20 cellular contexts compared by ENCODE assay signal in genomic region chrX:108313662-108314061, GRCh38.
DNase-seq lines count a peak whose midpoint lies in the region; ATAC-seq and TF ChIP-seq lines count a peak whose summit lies in the region.
"Had no signal": no experiment of that assay in that cellular context is flagged by ENCODE, and none has a peak within 500 bp of the region (broad histone marks: within the 10 kb centered on the region; RNA-seq: fewer than 3 reads in every experiment).

No MANE protein-coding gene starts in this region.

- H3F3A ChIP-seq in GM23248 (ENCODE audit: insufficient read depth) (peaks cover 11% of the 10 kb centered on the region), PC-3 (ENCODE audit: low read length, unreplicated experiment) (peaks cover 9% of the 10 kb centered on the region)

- H4K20me1 ChIP-seq in GM23248 (ENCODE audit: insufficient read depth) (no peaks in the 10 kb centered on the region), PC-3 (ENCODE audit: low read length) (no peaks in the 10 kb centered on the region)

- no peak overlapping the region for H2BK15ac ChIP-seq in mesenchymal stem cell (ENCODE audit: low read depth, poor library complexity, severe bottlenecking)

- no peak overlapping the region for H4K91ac ChIP-seq in mesenchymal stem cell (ENCODE audit: low read length)

- ATAC-seq in PC-3 (peak; percentile 38), HG03571 (IDR thresholded peaks at IDR 0.05; ENCODE audit: unreplicated experiment) (no peak)
- ATAC-seq: activated CD8-positive, alpha-beta T cell treated with anti-CD3 and anti-CD28 coated beads for 36 hours; K562 had no signal

- H3K36me3 ChIP-seq in GM23248 (ENCODE audit: low read depth) (no peaks in the 10 kb centered on the region), PC-3 (ENCODE audit: low read depth, low read length) (no peaks in the 10 kb centered on the region), mesenchymal stem cell (ENCODE audit: control insufficient read depth in 1 of 2, insufficient read depth in 2 of 2, low read depth in 1 of 2, low read length in 2 of 2) (no peaks in the 10 kb centered on the region)
- H3K36me3 ChIP-seq: HAP-1, heart right ventricle, left lung, neutrophil had no signal

- H4K8ac ChIP-seq in mesenchymal stem cell (ENCODE audit: low read length), result no peak overlapping the region

- intact Hi-C loops in PC-3 (cut with micrococcal nuclease), result loop anchor here (2.0 kb wide), 3 partner anchors 29 to 223 kb away; no protein-coding TSS in a partner anchor

- in situ Hi-C loops in GM23248 (cut with MboI), result no loop called here

- no peak overlapping the region for H2AK5ac ChIP-seq in mesenchymal stem cell (ENCODE audit: low read length, severe bottlenecking)

- H3K79me2 ChIP-seq in GM23248 (ENCODE audit: insufficient read depth), result no peaks in the 10 kb centered on the region
- H3K79me2 ChIP-seq in PC-3 (ENCODE audit: low read length), result no peaks in the 10 kb centered on the region

- H3K4me1 ChIP-seq in GM23248 (ENCODE audit: insufficient read depth), result peaks cover 16% of the 10 kb centered on the region
- H3K4me1 ChIP-seq in PC-3 (ENCODE audit: insufficient read depth, low read length), result peaks cover 58% of the 10 kb centered on the region
- no peaks in the 10 kb centered on the region for H3K4me1 ChIP-seq in mesenchymal stem cell (ENCODE audit: control insufficient read depth, insufficient read depth, low read depth, low read length)
- H3K4me1 ChIP-seq: left lung had no signal

- H3K4me3 ChIP-seq in GM23248 (no peak overlapping the region), PC-3 (ENCODE audit: low read length) (no peak overlapping the region), epithelial cell of esophagus (ENCODE audit: low read length) (no peak overlapping the region), mesenchymal stem cell (ENCODE audit: insufficient read depth in 1 of 2, low read depth in 1 of 2, low read length in 2 of 2) (no peak overlapping the region)
- H3K4me3 ChIP-seq: HAP-1, heart right ventricle, K562, left lung had no signal

- no peaks in the 10 kb centered on the region for H3K27me3 ChIP-seq in GM23248 (replicated peaks; ENCODE audit: insufficient read depth)
- no peaks in the 10 kb centered on the region for H3K27me3 ChIP-seq in PC-3 (ENCODE audit: low read length)
- peaks cover 0 to 15% of the 10 kb centered on the region in 2 experiments for H3K27me3 ChIP-seq in mesenchymal stem cell (ENCODE audit: control insufficient read depth in 1 of 2, insufficient read depth in 1 of 2, low read length in 2 of 2)
- H3K27me3 ChIP-seq: neutrophil had no signal

- POLR2A ChIA-PET in PC-3 (lab: Charles Lee; ENCODE audit: unreplicated experiment), result interaction anchor here (0.6 kb wide), 1 partner anchor 15 kb away, joined by 5 read pairs; no protein-coding TSS in a partner anchor
- POLR2A ChIA-PET in GM10248 (lab: Yijun Ruan, JAX), result no interaction called here

- no peak overlapping the region for H3K4ac ChIP-seq in mesenchymal stem cell (ENCODE audit: low read depth in 1 of 2, low read length in 2 of 2)

- no peak overlapping the region for H3K27ac ChIP-seq in GM23248
- peak overlapping the region; percentile 98 for H3K27ac ChIP-seq in PC-3 (ENCODE audit: low read length)
- H3K27ac ChIP-seq in mesenchymal stem cell (ENCODE audit: low read length, poor library complexity, severe bottlenecking), result no peak overlapping the region
- H3K27ac ChIP-seq: heart right ventricle, left lung, neutrophil had no signal

- H3K4me2 ChIP-seq in GM23248 (ENCODE audit: unreplicated experiment) (peak overlapping the region; percentile 42), PC-3 (ENCODE audit: low read length) (peak overlapping the region; percentile 49), mesenchymal stem cell (ENCODE audit: low read length, poor library complexity, severe bottlenecking) (no peak overlapping the region)
- H3K4me2 ChIP-seq: SK-N-SH had no signal

- H3K9me3 ChIP-seq in GM23248 (ENCODE audit: low read depth) (no peaks in the 10 kb centered on the region), PC-3 (ENCODE audit: low read length) (no peaks in the 10 kb centered on the region), mesenchymal stem cell (ENCODE audit: control insufficient read depth, low read length) (peaks cover 8% of the 10 kb centered on the region)
- H3K9me3 ChIP-seq: HAP-1, heart right ventricle, left lung, neutrophil, SK-N-SH had no signal

- WGBS in GM23248 (ENCODE audit: low coverage in 1 of 2, low lambda C conversion rate in 2 of 2, missing lambda C conversion rate in 2 of 2), 2 experiments, result 0% methylated on average over 1 of the region's 1 CpG
- WGBS in mesenchymal stem cell, result no CpG with 5 or more reads among the region's 1 CpG

- H2BK120ac ChIP-seq in mesenchymal stem cell (ENCODE audit: low read depth, low read length), result no peak overlapping the region

- DNase-seq in GM23248 (peak; percentile 65), PC-3 (peak; percentile 77), epithelial cell of esophagus (ENCODE audit: low read depth) (peak; percentile 78), mesenchymal stem cell (peak; percentile 35), NCI-H146 (lab: John Stamatoyannopoulos, UW) (no peak), DMS114 treated with DMSO at 0.1 percent for 48 hours (lab: John Stamatoyannopoulos, UW; ENCODE audit: unreplicated experiment) (no peak), GM10248 (ENCODE audit: extremely low spot score) (no peak)
- DNase-seq: activated CD4-positive, CD25-positive, alpha-beta regulatory T cell treated with anti-CD3 and anti-CD28 coated beads, Interleukin-2, amount 50 U/mL, for 72 hours; activated CD8-positive, alpha-beta T cell treated with anti-CD3 and anti-CD28 coated beads for 36 hours; CD4-positive, CD25-positive, alpha-beta regulatory T cell; left lung; MM.1S; NCI-H774; SK-N-SH; stimulated activated naive CD4-positive, alpha-beta T cell treated with Interleukin-2 at 50 U/mL for 16 hours had no signal

- TF ChIP-seq CTCF in PC-3 (conservative IDR thresholded peaks at IDR 0.05; ENCODE audit: low read depth, low read length) (no peak), epithelial cell of esophagus (IDR thresholded peaks at IDR 0.05; ENCODE audit: insufficient read depth, low read depth, low read length, missing control alignments) (no peak), GM10248 (IDR thresholded peaks at IDR 0.05; ENCODE audit: control extremely low read depth, extremely low read depth, low read depth, missing control alignments) (no peak)

- H2BK5ac ChIP-seq in mesenchymal stem cell (ENCODE audit: low read depth, low read length, poor library complexity, severe bottlenecking), result no peak overlapping the region

- no peaks in the 10 kb centered on the region for H3K9me2 ChIP-seq in GM23248 (ENCODE audit: insufficient read depth)
- no peaks in the 10 kb centered on the region for H3K9me2 ChIP-seq in PC-3 (replicated peaks; ENCODE audit: low read length)
- H3K9me2 ChIP-seq: SK-N-SH had no signal

- no peak overlapping the region for H3K23ac ChIP-seq in mesenchymal stem cell (ENCODE audit: low read length in 2 of 2)

- H3K14ac ChIP-seq in mesenchymal stem cell (ENCODE audit: low read length in 2 of 2), result no peak overlapping the region

- no TSS peak for BruUV-seq in PC-3 (replicated peaks; lab: Mats Ljungman, UMichigan)

- H3K18ac ChIP-seq in mesenchymal stem cell (ENCODE audit: low read depth in 1 of 2, low read length in 2 of 2), result no peak overlapping the region

- H3K79me1 ChIP-seq in mesenchymal stem cell (replicated peaks; ENCODE audit: low read length, poor library complexity, severe bottlenecking), result no peaks in the 10 kb centered on the region

- CTCF ChIA-PET in PC-3 (lab: Charles Lee), result no interaction called here
- CTCF ChIA-PET in GM10248 (lab: Yijun Ruan, JAX), result no interaction called here

- no peak overlapping the region for H2AFZ ChIP-seq in GM23248
- no peak overlapping the region for H2AFZ ChIP-seq in PC-3 (ENCODE audit: low read length)
- H2AFZ ChIP-seq in mesenchymal stem cell (ENCODE audit: low read depth, low read length), result no peak overlapping the region

- H3K9ac ChIP-seq in GM23248, result no peak overlapping the region
- H3K9ac ChIP-seq in PC-3 (ENCODE audit: low read length), result peak overlapping the region; percentile 47
- no peak overlapping the region for H3K9ac ChIP-seq in mesenchymal stem cell (ENCODE audit: low read length)
- H3K9ac ChIP-seq: SK-N-SH had no signal

- H2BK12ac ChIP-seq in mesenchymal stem cell (ENCODE audit: low read length in 2 of 2), result no peak overlapping the region

Comparison
In these comparisons a context has a peak if more than half of its experiments do, and no peak if none do; other contexts are left out.
1. DNase-seq: peak in GM23248 (single experiment), PC-3 (single experiment), epithelial cell of esophagus (single experiment) and mesenchymal stem cell (single experiment); none in NCI-H146 (single experiment), DMS114 treated with DMSO at 0.1 percent for 48 hours (single experiment) and GM10248 (single experiment).